Comparison of ENCODE assay signal across 18 cellular contexts in the genomic region with DNA sequence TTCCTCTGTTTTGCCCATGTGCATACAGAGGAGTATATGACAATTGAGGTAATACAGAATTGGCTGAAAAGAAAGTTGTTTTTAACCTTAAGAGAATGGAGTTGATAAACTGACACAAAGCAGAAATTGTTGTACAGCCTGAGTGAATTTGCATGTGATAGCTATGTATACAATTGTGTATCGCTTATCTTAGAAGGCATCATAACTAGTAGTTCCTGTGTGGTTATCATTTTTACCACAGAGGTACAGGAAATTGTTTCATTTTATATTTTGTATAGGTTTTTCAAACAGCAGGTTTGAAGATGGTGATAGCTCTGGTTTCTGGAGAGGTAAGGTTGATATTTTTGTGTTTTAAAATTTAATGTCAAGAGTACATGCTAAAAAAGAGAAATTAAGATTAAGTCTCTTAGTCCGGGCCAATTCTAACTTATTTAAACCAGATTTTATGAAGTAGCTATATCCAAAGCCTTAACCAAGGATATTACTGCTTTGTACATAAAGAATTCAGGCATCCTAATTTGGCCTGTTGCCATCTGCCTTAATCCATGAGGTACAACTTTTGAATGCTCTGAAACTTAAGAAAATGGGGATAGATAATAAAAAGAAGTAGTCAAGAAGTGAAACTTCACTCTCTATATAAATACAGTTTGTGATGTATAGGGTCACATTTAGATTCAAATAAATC. TPM values are rescaled to one million over a fixed set of nuclear protein-coding genes. Genes with fewer than 3 reads are reported as not detected.
DNase-seq lines count a peak whose midpoint lies in the region; ATAC-seq lines count a peak whose summit lies in the region.
"Had no signal": no experiment of that assay in that cellular context is flagged by ENCODE, and none has a peak within 500 bp of the region (broad histone marks: within the 10 kb centered on the region; RNA-seq: fewer than 3 reads in every experiment).

No MANE protein-coding gene starts in this region.

- H3K36me3 Mint-ChIP-seq in activated CD8-positive, alpha-beta memory T cell treated with anti-CD3 and anti-CD28 coated beads, Interleukin-2, amount 10 ng/mL, durations not matched to agents 7 days and 5 days, result peaks cover 15% of the 10 kb centered on the region
- H3K36me3 Mint-ChIP-seq in central memory CD8-positive, alpha-beta T cell (ENCODE audit: insufficient read depth), result no peaks in the 10 kb centered on the region

- H3K27ac Mint-ChIP-seq in activated CD8-positive, alpha-beta memory T cell treated with anti-CD3 and anti-CD28 coated beads, Interleukin-2, amount 10 ng/mL, durations not matched to agents 7 days and 5 days, result peak overlapping the region; percentile 63
- no peak overlapping the region for H3K27ac Mint-ChIP-seq in central memory CD8-positive, alpha-beta T cell (ENCODE audit: low read depth)
- H3K27ac Mint-ChIP-seq: activated T-cell treated with anti-CD3 and anti-CD28 coated beads, Interleukin-2, amount 50 U/mL, for 24 hours; HFFc6 had no signal

- peaks cover 33% of the 10 kb centered on the region for H3K4me1 Mint-ChIP-seq in activated CD8-positive, alpha-beta memory T cell treated with anti-CD3 and anti-CD28 coated beads, Interleukin-2, amount 10 ng/mL, durations not matched to agents 7 days and 5 days
- peaks cover 11% of the 10 kb centered on the region for H3K4me1 Mint-ChIP-seq in central memory CD8-positive, alpha-beta T cell

- H3K9me3 Mint-ChIP-seq in activated CD8-positive, alpha-beta memory T cell treated with anti-CD3 and anti-CD28 coated beads, Interleukin-2, amount 10 ng/mL, durations not matched to agents 7 days and 5 days (ENCODE audit: low read depth), result no peaks in the 10 kb centered on the region
- no peaks in the 10 kb centered on the region for H3K9me3 Mint-ChIP-seq in central memory CD8-positive, alpha-beta T cell
- H3K9me3 Mint-ChIP-seq: activated T-cell treated with anti-CD3 and anti-CD28 coated beads, Interleukin-2, amount 50 U/mL, for 24 hours; HFFc6 had no signal

- no peak for DNase-seq in activated CD8-positive, alpha-beta memory T cell treated with anti-CD3 and anti-CD28 coated beads, Interleukin-2, amount 10 ng/mL, durations not matched to agents 7 days and 5 days
- DNase-seq in activated CD8-positive, alpha-beta memory T cell treated with anti-CD3 and anti-CD28 coated beads, Interleukin-2, amount 50 U/mL, for 4 hours, result no peak
- DNase-seq in central memory CD8-positive, alpha-beta T cell (ENCODE audit: low spot score in 2 of 2), result no peak
- DNase-seq in mesenteric fat pad (ENCODE audit: low spot score) (no peak), HUDEP-2 (lab: John Stamatoyannopoulos, UW; ENCODE audit: unreplicated experiment in 76 of 76) (no peak)
- DNase-seq: activated T-cell treated with anti-CD3 and anti-CD28 coated beads, Interleukin-2, amount 50 U/mL, for 24 hours; HFFc6; hypothalamus; left colon; pancreas; PC-9; substantia nigra had no signal

- ATAC-seq in activated CD8-positive, alpha-beta memory T cell treated with anti-CD3 and anti-CD28 coated beads, Interleukin-2, amount 10 ng/mL, durations not matched to agents 7 days and 5 days, result peak; percentile 94
- ATAC-seq in GM19438 (IDR thresholded peaks at IDR 0.05; ENCODE audit: low read depth, unreplicated experiment) (peak; percentile 85), HG03460 (IDR thresholded peaks at IDR 0.05; ENCODE audit: unreplicated experiment) (peak; percentile 76), HG03469 (IDR thresholded peaks at IDR 0.05; ENCODE audit: unreplicated experiment) (no peak)
- ATAC-seq in central memory CD8-positive, alpha-beta T cell (replicated peaks; ENCODE audit: extremely low read depth, poor library complexity, severe bottlenecking), result peak; percentile 62
- ATAC-seq: left colon, pancreas had no signal

- CTCF ChIA-PET in activated CD8-positive, alpha-beta memory T cell treated with anti-CD3 and anti-CD28 coated beads, Interleukin-2, amount 10 ng/mL, durations not matched to agents 7 days and 5 days (lab: Charles Lee), result interaction anchor here (0.8 to 1.3 kb wide), 2 partner anchors 10 to 55 kb away, joined by 3 to 4 read pairs; no protein-coding TSS in a partner anchor

- H3K27me3 Mint-ChIP-seq in activated CD8-positive, alpha-beta memory T cell treated with anti-CD3 and anti-CD28 coated beads, Interleukin-2, amount 10 ng/mL, durations not matched to agents 7 days and 5 days, result peaks cover 11% of the 10 kb centered on the region
- H3K27me3 Mint-ChIP-seq in central memory CD8-positive, alpha-beta T cell, result peaks cover 35% of the 10 kb centered on the region

- H3K4me3 Mint-ChIP-seq in activated CD8-positive, alpha-beta memory T cell treated with anti-CD3 and anti-CD28 coated beads, Interleukin-2, amount 10 ng/mL, durations not matched to agents 7 days and 5 days, result peak overlapping the region; percentile 5
- H3K4me3 Mint-ChIP-seq in central memory CD8-positive, alpha-beta T cell, result no peak overlapping the region
- H3K4me3 Mint-ChIP-seq: activated T-cell treated with anti-CD3 and anti-CD28 coated beads, Interleukin-2, amount 50 U/mL, for 24 hours; HFFc6 had no signal

RNA-seq across cellular contexts. Expression of a gene that starts 26.0 kb away (rescaled TPM):
- total RNA-seq in activated CD8-positive, alpha-beta memory T cell treated with anti-CD3 and anti-CD28 coated beads, Interleukin-2, amount 10 ng/mL, durations not matched to agents 7 days and 5 days, result under 1 TPM; 0.12 to 0.29 TPM
- not detected for total RNA-seq in mesenteric fat pad
- total RNA-seq: dermis microvascular lymphatic vessel endothelial cell, fibroblast of lung, HFFc6, left colon, NCI-H460, PC-9 had no signal

RNA-seq across cellular contexts. Expression of a gene that starts 51.8 kb away (rescaled TPM):
- total RNA-seq in activated CD8-positive, alpha-beta memory T cell treated with anti-CD3 and anti-CD28 coated beads, Interleukin-2, amount 10 ng/mL, durations not matched to agents 7 days and 5 days, result 10 to 100 TPM; 21.9 to 26.6 TPM
- 17.6 TPM for total RNA-seq in mesenteric fat pad
